In the genomic region with DNA sequence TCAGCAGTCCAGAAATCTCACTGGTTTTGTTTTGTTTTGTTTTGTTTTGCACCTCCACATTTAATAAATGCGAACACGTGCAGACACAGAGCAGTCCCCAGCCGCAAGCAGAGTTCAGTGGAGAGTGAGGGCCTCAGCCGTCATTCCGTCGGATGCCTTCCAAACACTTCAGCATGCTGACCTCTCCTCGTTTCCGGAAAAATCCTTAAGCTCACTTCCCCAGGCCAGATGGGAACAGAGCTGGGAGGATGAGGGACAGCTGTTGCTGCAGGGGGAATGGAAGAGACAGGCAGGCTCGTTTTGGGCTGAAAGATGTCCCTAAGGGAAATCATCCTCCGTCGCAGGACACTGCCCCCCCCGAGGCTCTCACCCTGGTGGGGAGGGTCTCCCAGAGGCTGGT, we compare ENCODE assay signal across 15 cellular contexts. TPM values are rescaled to one million over a fixed set of nuclear protein-coding genes. Genes with fewer than 3 reads are reported as not detected.
DNase-seq lines count a peak whose midpoint lies in the region; ATAC-seq, FAIRE-seq and TF ChIP-seq lines count a peak whose summit lies in the region.
"Had no signal": no experiment of that assay in that cellular context is flagged by ENCODE, and none has a peak within 500 bp of the region (broad histone marks: within the 10 kb centered on the region; RNA-seq: fewer than 3 reads in every experiment).

No MANE protein-coding gene starts in this region.

- H3K36me3 Mint-ChIP-seq in natural killer cell treated with Interleukin-12 subunit alpha and Interleukin-12 subunit beta and Interleukin-15 and Interleukin-18, amount 100 ng/mL, for 72 hours, result no peaks in the 10 kb centered on the region
- H3K36me3 Mint-ChIP-seq: CD4-positive, CD25-positive, alpha-beta regulatory T cell had no signal

- H3K27ac ChIP-seq in SJCRH30 (peak overlapping the region; percentile 33; the same call in 1 of the 2 replicates), layer of hippocampus (ENCODE audit: low read depth, low read length) (peak overlapping the region; percentile 52), ovary (no peak overlapping the region), Peyer's patch (peak overlapping the region in 1 of 4 donors; percentile 12)

- 11 to 29% (median 23%) methylated on average over 12 of the region's 12 CpGs for WGBS in ovary, 3 donors

- no peak overlapping the region for H3K4me3 Mint-ChIP-seq in natural killer cell treated with Interleukin-12 subunit alpha and Interleukin-12 subunit beta and Interleukin-15 and Interleukin-18, amount 100 ng/mL, for 72 hours
- H3K4me3 Mint-ChIP-seq: CD4-positive, CD25-positive, alpha-beta regulatory T cell; HFFc6 had no signal

- H3K27me3 Mint-ChIP-seq in natural killer cell treated with Interleukin-12 subunit alpha and Interleukin-12 subunit beta and Interleukin-15 and Interleukin-18, amount 100 ng/mL, for 72 hours, result peaks cover 0 to 6% of the 10 kb centered on the region in 2 donors

- H3K36me3 ChIP-seq in SJCRH30, result no peaks in the 10 kb centered on the region
- H3K36me3 ChIP-seq in ovary, result no peaks in the 10 kb centered on the region
- no peaks in the 10 kb centered on the region for H3K36me3 ChIP-seq in Peyer's patch

- H3K27me3 ChIP-seq in SJCRH30 (no peaks in the 10 kb centered on the region), layer of hippocampus (ENCODE audit: control insufficient read depth, insufficient read depth, low read length) (no peaks in the 10 kb centered on the region), ovary (no peaks in the 10 kb centered on the region), Peyer's patch (no peaks in the 10 kb centered on the region)

- peaks cover 3% of the 10 kb centered on the region for H3K9me3 Mint-ChIP-seq in natural killer cell treated with Interleukin-12 subunit alpha and Interleukin-12 subunit beta and Interleukin-15 and Interleukin-18, amount 100 ng/mL, for 72 hours

- no peak for ATAC-seq in natural killer cell treated with Interleukin-12 subunit alpha and Interleukin-12 subunit beta and Interleukin-15 and Interleukin-18, amount 100 ng/mL, for 72 hours

- H3K9me3 ChIP-seq in SJCRH30 (replicated peaks) (peaks cover 9% of the 10 kb centered on the region), ovary (no peaks in the 10 kb centered on the region), Peyer's patch (peaks cover 0 to 8% (median 0%) of the 10 kb centered on the region in 4 donors)

- no peaks in the 10 kb centered on the region for H3K4me1 Mint-ChIP-seq in natural killer cell treated with Interleukin-12 subunit alpha and Interleukin-12 subunit beta and Interleukin-15 and Interleukin-18, amount 100 ng/mL, for 72 hours (ENCODE audit: low read depth in 2 of 2)
- H3K4me1 Mint-ChIP-seq: CD4-positive, CD25-positive, alpha-beta regulatory T cell had no signal

- TF ChIP-seq EP300 in ovary (IDR thresholded peaks at IDR 0.05), result no peak

- H3K27ac Mint-ChIP-seq in natural killer cell treated with Interleukin-12 subunit alpha and Interleukin-12 subunit beta and Interleukin-15 and Interleukin-18, amount 100 ng/mL, for 72 hours, result no peak overlapping the region
- H3K27ac Mint-ChIP-seq: CD4-positive, CD25-positive, alpha-beta regulatory T cell; HFFc6 had no signal

- TF ChIP-seq CTCF in fibroblast of villous mesenchyme (IDR thresholded peaks at IDR 0.05; ENCODE audit: insufficient read depth, low read depth, low read length) (no peak), ovary (IDR thresholded peaks at IDR 0.05) (no peak), Peyer's patch (IDR thresholded peaks at IDR 0.05) (no peak)

- FAIRE-seq in RCC 7860 (lab: Jason Lieb, UNC), result no peak
- FAIRE-seq: D721Med had no signal

- H3K4me3 ChIP-seq in SJCRH30, result no peak overlapping the region
- no peak overlapping the region for H3K4me3 ChIP-seq in fibroblast of villous mesenchyme (ENCODE audit: low read depth, low read length)
- no peak overlapping the region for H3K4me3 ChIP-seq in ovary
- H3K4me3 ChIP-seq in Peyer's patch, result no peak overlapping the region

- DNase-seq in SJCRH30, result peak; percentile 74 to 82
- peak; percentile 28 for DNase-seq in fibroblast of villous mesenchyme (ENCODE audit: low read depth)
- DNase-seq in ovary, result peak in 4 of 5 donors; percentile 29 to 43 (median 36)
- DNase-seq in NCI-H1105 treated with DMSO at 0.1 percent for 48 hours (lab: John Stamatoyannopoulos, UW), result no peak
- DNase-seq in RCC 7860 (ENCODE audit: low spot score), result no peak
- no peak for DNase-seq in natural killer cell treated with Interleukin-12 subunit alpha and Interleukin-12 subunit beta and Interleukin-15 and Interleukin-18, amount 100 ng/mL, for 72 hours (ENCODE audit: low spot score)
- no peak for DNase-seq in Peyer's patch
- DNase-seq: AML-193; CD4-positive, CD25-positive, alpha-beta regulatory T cell; HFFc6; KG1; NCI-H1048; NCI-H345 had no signal

- intact Hi-C loops in ovary (cut with DNase I), result no loop called here

- peaks cover 14% of the 10 kb centered on the region for H3K4me1 ChIP-seq in SJCRH30
- H3K4me1 ChIP-seq in ovary (ENCODE audit: insufficient read depth), result no peaks in the 10 kb centered on the region
- no peaks in the 10 kb centered on the region for H3K4me1 ChIP-seq in Peyer's patch

- TF ChIP-seq POLR2A in ovary (IDR thresholded peaks at IDR 0.05) (no peak), Peyer's patch (IDR thresholded peaks at IDR 0.05) (no peak)

RNA-seq across cellular contexts. Expression of gene FGFR2, which starts 17.2 kb away (rescaled TPM):
- 44.8 and 45.9 TPM in 2 replicates for total RNA-seq in SJCRH30 (2014; rRNA removed; shearing (Covaris generic))
- total RNA-seq in fibroblast of villous mesenchyme (0.32 and 0.86 TPM in 2 replicates), ovary (10 to 100 TPM; 11.9 to 52.2 (median 29.7) TPM), Peyer's patch (10 to 100 TPM; 12.9 to 22.9 (median 19.9) TPM)
- 10 to 100 TPM in 1 of 2 donors, 1 to 10 TPM in 1; 8.8 to 16.1 TPM for polyA plus RNA-seq in ovary
- under 1 TPM in 1 of 2 donors, not detected in 1; 0.73 TPM for total RNA-seq in natural killer cell treated with Interleukin-12 subunit alpha and Interleukin-12 subunit beta and Interleukin-15 and Interleukin-18, amount 100 ng/mL, for 72 hours
- total RNA-seq: HFFc6 had no signal

Comparison
In these comparisons a context has a peak if more than half of its experiments do, and no peak if none do; other contexts are left out.
1. DNase-seq: peak in SJCRH30 (2 of 2), fibroblast of villous mesenchyme (single experiment) and ovary (4 of 5); none in NCI-H1105 treated with DMSO at 0.1 percent for 48 hours (single experiment), RCC 7860 (single experiment), natural killer cell treated with Interleukin-12 subunit alpha and Interleukin-12 subunit beta and Interleukin-15 and Interleukin-18, amount 100 ng/mL, for 72 hours (single experiment) and Peyer's patch (0 of 3).
2. H3K27ac ChIP-seq: peak in SJCRH30 (single experiment) and layer of hippocampus (single experiment); none in ovary (0 of 2).